16 cellular contexts compared by ENCODE assay signal in genomic region chr12:124856842-124857178, GRCh38. TPM values are rescaled to one million over a fixed set of nuclear protein-coding genes. Genes with fewer than 3 reads are reported as not detected.
DNase-seq lines count a peak whose midpoint lies in the region; ATAC-seq, FAIRE-seq and TF ChIP-seq lines count a peak whose summit lies in the region.
"Had no signal": no experiment of that assay in that cellular context is flagged by ENCODE, and none has a peak within 500 bp of the region (broad histone marks: within the 10 kb centered on the region; RNA-seq: fewer than 3 reads in every experiment).

No MANE protein-coding gene starts in this region.

- 95% methylated on average over 10 of the region's 14 CpGs for WGBS in HepG2 (ENCODE audit: low lambda C conversion rate)

- no peaks in the 10 kb centered on the region for H3K27me3 Mint-ChIP-seq in stimulated activated naive B cell treated with anti-CD40 and anti-IgM and Interleukin-4, amounts not matched to agents 10 μg/mL and 1 μg/mL and 100 μg/mL, for 72 hours
- H3K27me3 Mint-ChIP-seq in nephron progenitor cell (ENCODE audit: low read depth, poor library complexity): peaks cover 10% of the 10 kb centered on the region

- intact Hi-C loops in HepG2 (cut with micrococcal nuclease; ENCODE audit: unreplicated experiment): no loop called here

- no peak overlapping the region for H3K4me3 Mint-ChIP-seq in stimulated activated naive B cell treated with anti-CD40 and anti-IgM and Interleukin-4, amounts not matched to agents 10 μg/mL and 1 μg/mL and 100 μg/mL, for 72 hours
- no peak overlapping the region for H3K4me3 Mint-ChIP-seq in nephron progenitor cell

- H3K9me3 ChIP-seq in DOHH2 (ENCODE audit: control insufficient read depth, insufficient read depth, low read length) (no peaks in the 10 kb centered on the region), HepG2 (ENCODE audit: low read length) (no peaks in the 10 kb centered on the region)
- H3K9me3 ChIP-seq: SK-N-SH had no signal

- TF ChIP-seq RAD21 in HepG2 (CRISPR knock-in tag; IDR thresholded peaks at IDR 0.05): no peak

- peaks cover 27% of the 10 kb centered on the region for H4K20me1 ChIP-seq in DOHH2 (ENCODE audit: control insufficient read depth, insufficient read depth, low read depth, low read length)
- peaks cover 22% of the 10 kb centered on the region for H4K20me1 ChIP-seq in HepG2 (ENCODE audit: insufficient read depth, low read length)

- peak; percentile 9 for TF ChIP-seq CTCF in DOHH2 (IDR thresholded peaks at IDR 0.05; ENCODE audit: low read depth, low read length, poor library complexity, severe bottlenecking)
- TF ChIP-seq CTCF in VCaP (conservative IDR thresholded peaks at IDR 0.05): no peak
- TF ChIP-seq CTCF in HepG2 (CRISPR knock-in tag; IDR thresholded peaks at IDR 0.05): no peak
- TF ChIP-seq CTCF in nephron progenitor cell (IDR thresholded peaks at IDR 0.05): no peak

- H3K27ac ChIP-seq in DOHH2 (ENCODE audit: low read depth, low read length) (no peak overlapping the region), VCaP (peak overlapping the region; percentile 74), HepG2 (ENCODE audit: extremely low read length, insufficient read depth, low read length) (no peak overlapping the region)
- H3K27ac ChIP-seq: C4-2B had no signal

- no peaks in the 10 kb centered on the region for H3K9me2 ChIP-seq in DOHH2 (replicated peaks; ENCODE audit: control insufficient read depth, low read length)
- H3K9me2 ChIP-seq: SK-N-SH had no signal

- H3K36me3 ChIP-seq in DOHH2 (ENCODE audit: control insufficient read depth, low read length): peaks cover 83% of the 10 kb centered on the region
- H3K36me3 ChIP-seq in HepG2 (replicated peaks in 1 of 2; ENCODE audit: control insufficient read depth in 1 of 2, insufficient read depth in 2 of 2, low read length in 2 of 2): peaks cover 9 to 30% of the 10 kb centered on the region in 2 experiments

- POLR2A ChIA-PET in HepG2 (lab: Yijun Ruan, JAX): interaction anchor here (1.5 kb wide), 1 partner anchor 28 kb away, joined by 5 read pairs; no protein-coding TSS in a partner anchor

- peaks cover 53 to 78% of the 10 kb centered on the region in 2 donors for H3K4me1 Mint-ChIP-seq in stimulated activated naive B cell treated with anti-CD40 and anti-IgM and Interleukin-4, amounts not matched to agents 10 μg/mL and 1 μg/mL and 100 μg/mL, for 72 hours
- peaks cover 58% of the 10 kb centered on the region for H3K4me1 Mint-ChIP-seq in nephron progenitor cell

- FAIRE-seq in HepG2 (lab: Jason Lieb, UNC): no peak

- BruUV-seq in HepG2 (replicated peaks; lab: Mats Ljungman, UMichigan): no TSS peak

- H3K4me2 ChIP-seq in DOHH2 (ENCODE audit: low read length) (peak overlapping the region; percentile 51), HepG2 (ENCODE audit: low read depth, low read length) (peak overlapping the region; percentile 30; the same call in 1 of the 2 replicates)
- H3K4me2 ChIP-seq: SK-N-SH had no signal

- H2AFZ ChIP-seq in HepG2 (ENCODE audit: low read length): no peak overlapping the region

- peaks cover 54% of the 10 kb centered on the region for H3K4me1 ChIP-seq in DOHH2 (ENCODE audit: control insufficient read depth, low read length)
- H3K4me1 ChIP-seq in HepG2 (ENCODE audit: insufficient read depth, low read length): peaks cover 88% of the 10 kb centered on the region

- no peaks in the 10 kb centered on the region for H3K27me3 ChIP-seq in DOHH2 (ENCODE audit: control insufficient read depth, low read length)
- no peaks in the 10 kb centered on the region for H3K27me3 ChIP-seq in HepG2 (ENCODE audit: control insufficient read depth in 1 of 2, insufficient read depth in 2 of 2, low read length in 2 of 2)

- H3K27ac Mint-ChIP-seq in stimulated activated naive B cell treated with anti-CD40 and anti-IgM and Interleukin-4, amounts not matched to agents 10 μg/mL and 1 μg/mL and 100 μg/mL, for 72 hours: peak overlapping the region; percentile 31
- no peak overlapping the region for H3K27ac Mint-ChIP-seq in nephron progenitor cell

- H3K9ac ChIP-seq in HepG2 (ENCODE audit: insufficient read depth, low read depth, low read length): no peak overlapping the region
- H3K9ac ChIP-seq: SK-N-SH had no signal

- TF ChIP-seq EP300 in HepG2 (IDR thresholded peaks at IDR 0.05; ENCODE audit: low read depth in 2 of 2, low read length in 2 of 2): no peak
- TF ChIP-seq EP300 in HepG2 (CRISPR knock-in tag; IDR thresholded peaks at IDR 0.05; ENCODE audit: borderline replicate concordance): no peak

- no peak for TF ChIP-seq POLR2A in HepG2 (IDR thresholded peaks at IDR 0.05; ENCODE audit: insufficient read depth in 1 of 2, low read depth in 2 of 2, low read length in 2 of 2)

- CTCF ChIA-PET in HepG2 (lab: Yijun Ruan, JAX; ENCODE audit: low intra/inter-chr PET ratio, low total read pairs): interaction anchor here (0.7 kb wide), 1 partner anchor 42 kb away, joined by 3 read pairs; no protein-coding TSS in a partner anchor

- DNase-seq in HepG2 (ENCODE audit: low spot score) (no peak), nephron progenitor cell (no peak), DMS 273 (lab: John Stamatoyannopoulos, UW; ENCODE audit: unreplicated experiment) (no peak)
- DNase-seq in stimulated activated naive B cell treated with anti-CD40 and anti-IgM and Interleukin-4, amounts not matched to agents 10 μg/mL and 1 μg/mL and 100 μg/mL, for 72 hours: no peak
- DNase-seq: COR-L47, HCEC 1CT, KG1, NCI-H1092 treated with DMSO at 0.1 percent for 48 hours, NCI-H187, NCI-H748 treated with DMSO at 0.1 percent for 48 hours, Right ventricle myocardium superior, SK-N-SH had no signal

- H3F3A ChIP-seq in DOHH2 (ENCODE audit: control insufficient read depth, insufficient read depth): peaks cover 5% of the 10 kb centered on the region; the same call in 1 of the 2 replicates

- no peaks in the 10 kb centered on the region for H3K9me3 Mint-ChIP-seq in stimulated activated naive B cell treated with anti-CD40 and anti-IgM and Interleukin-4, amounts not matched to agents 10 μg/mL and 1 μg/mL and 100 μg/mL, for 72 hours
- H3K9me3 Mint-ChIP-seq in nephron progenitor cell: no peaks in the 10 kb centered on the region

- in situ Hi-C loops in HepG2 (cut with HindIII; ENCODE audit: extremely low pct_ligation_motif_present, low pct_unique_long_range_greater_than_20kb): no loop called here

- H3K4me3 ChIP-seq in DOHH2 (ENCODE audit: low read length) (peak overlapping the region; percentile 28; the same call in 1 of the 2 replicates), HepG2 (replicated peaks in 1 of 3; ENCODE audit: insufficient read depth in 1 of 3, low read depth in 2 of 3, low read length in 3 of 3) (no peak overlapping the region; a peak in 1 of 6 replicates)

- H3K36me3 Mint-ChIP-seq in stimulated activated naive B cell treated with anti-CD40 and anti-IgM and Interleukin-4, amounts not matched to agents 10 μg/mL and 1 μg/mL and 100 μg/mL, for 72 hours: peaks cover 41 to 50% of the 10 kb centered on the region in 2 donors
- H3K36me3 Mint-ChIP-seq in nephron progenitor cell (ENCODE audit: low read depth): no peaks in the 10 kb centered on the region

- H3K79me2 ChIP-seq in DOHH2 (ENCODE audit: control insufficient read depth, low read length): peaks cover 97% of the 10 kb centered on the region
- H3K79me2 ChIP-seq in HepG2 (ENCODE audit: insufficient read depth, low read length): peaks cover 88% of the 10 kb centered on the region

- ATAC-seq in HepG2: no peak
- no peak for ATAC-seq in stimulated activated naive B cell treated with anti-CD40 and anti-IgM and Interleukin-4, amounts not matched to agents 10 μg/mL and 1 μg/mL and 100 μg/mL, for 72 hours (replicated peaks)
- no peak for ATAC-seq in HG02610 (IDR thresholded peaks at IDR 0.05; ENCODE audit: unreplicated experiment)

RNA-seq across cellular contexts. Expression of gene SCARB1, which starts 6.9 kb away (rescaled TPM):
- 33.2 and 63.4 TPM in 2 replicates for total RNA-seq in HepG2 (2016; rRNA removed; fragmentation: Illumina TruSeq; extraction: Trizol)
- total RNA-seq in HepG2 (2016; cell fraction: cytosol; rRNA removed; fragmentation: Illumina TruSeq; extraction: Trizol; ENCODE audit: low read depth): 10.1 and 11.6 TPM in 2 replicates
- 24.7 and 65.3 TPM in 2 replicates for total RNA-seq in HepG2 (2016; cell fraction: insoluble cytoplasmic fraction; rRNA removed; fragmentation: Illumina TruSeq; extraction: Trizol)
- total RNA-seq in HepG2 (2016; cell fraction: membrane; rRNA removed; fragmentation: Illumina TruSeq; extraction: Trizol): 32.7 and 33.2 TPM in 2 replicates
- total RNA-seq in HepG2 (2016; cell fraction: nucleus; rRNA removed; fragmentation: Illumina TruSeq; extraction: Trizol): 82.8 and 99.0 TPM in 2 replicates
- 160 and 189 TPM in 2 replicates for polyA plus RNA-seq in HepG2 (2011; rRNA removed)
- 208 and 213 TPM in 2 replicates for polyA plus RNA-seq in HepG2 (2011; cell fraction: cytosol; rRNA removed)
- 869 and 1,053 TPM in 2 replicates for polyA plus RNA-seq in HepG2 (2011; cell fraction: nucleus; rRNA removed)
- polyA plus RNA-seq in HepG2 (2012): 214 and 253 TPM in 2 replicates
- polyA plus RNA-seq in HepG2 (2016; cell fraction: cytosol; fragmentation: Illumina TruSeq; extraction: Trizol; ENCODE audit: low read depth): 18.1 and 20.1 TPM in 2 replicates
- 42.8 and 60.7 TPM in 2 replicates for polyA plus RNA-seq in HepG2 (2016; cell fraction: insoluble cytoplasmic fraction; fragmentation: Illumina TruSeq; extraction: Trizol; ENCODE audit: low read depth)
- 42.2 and 44.0 TPM in 2 replicates for polyA plus RNA-seq in HepG2 (2016; cell fraction: membrane; fragmentation: Illumina TruSeq; extraction: Trizol; ENCODE audit: low read depth)
- polyA plus RNA-seq in HepG2 (2016; cell fraction: nucleus; fragmentation: Illumina TruSeq; extraction: Trizol; ENCODE audit: insufficient read depth, low read depth): 235 and 236 TPM in 2 replicates
- polyA minus RNA-seq in HepG2 (2011; rRNA and poly(A)+ RNA removed; ENCODE audit: low replicate concordance): 104 and 367 TPM in 2 replicates
- 143 and 183 TPM in 2 replicates for polyA minus RNA-seq in HepG2 (2011; cell fraction: cytosol; rRNA and poly(A)+ RNA removed)
- polyA minus RNA-seq in HepG2 (2011; cell fraction: nucleus; rRNA and poly(A)+ RNA removed): 104 and 119 TPM in 2 replicates

RNA-seq across cellular contexts. Expression of gene UBC, which starts 57.6 kb away (rescaled TPM):
- 805 and 1,167 TPM in 2 replicates for total RNA-seq in HepG2 (2016; rRNA removed; fragmentation: Illumina TruSeq; extraction: Trizol)
- 330 and 384 TPM in 2 replicates for total RNA-seq in HepG2 (2016; cell fraction: cytosol; rRNA removed; fragmentation: Illumina TruSeq; extraction: Trizol; ENCODE audit: low read depth)
- 802 and 1,160 TPM in 2 replicates for total RNA-seq in HepG2 (2016; cell fraction: insoluble cytoplasmic fraction; rRNA removed; fragmentation: Illumina TruSeq; extraction: Trizol)
- total RNA-seq in HepG2 (2016; cell fraction: membrane; rRNA removed; fragmentation: Illumina TruSeq; extraction: Trizol): 388 and 438 TPM in 2 replicates
- total RNA-seq in HepG2 (2016; cell fraction: nucleus; rRNA removed; fragmentation: Illumina TruSeq; extraction: Trizol): 473 and 495 TPM in 2 replicates
- polyA plus RNA-seq in HepG2 (2011; rRNA removed): 1,432 and 1,529 TPM in 2 replicates
- 1,350 and 1,708 TPM in 2 replicates for polyA plus RNA-seq in HepG2 (2011; cell fraction: cytosol; rRNA removed)
- 541 and 721 TPM in 2 replicates for polyA plus RNA-seq in HepG2 (2011; cell fraction: nucleus; rRNA removed)
- 920 and 1,315 TPM in 2 replicates for polyA plus RNA-seq in HepG2 (2012)
- 299 and 343 TPM in 2 replicates for polyA plus RNA-seq in HepG2 (2016; cell fraction: cytosol; fragmentation: Illumina TruSeq; extraction: Trizol; ENCODE audit: low read depth)
- 1,055 and 1,063 TPM in 2 replicates for polyA plus RNA-seq in HepG2 (2016; cell fraction: insoluble cytoplasmic fraction; fragmentation: Illumina TruSeq; extraction: Trizol; ENCODE audit: low read depth)
- polyA plus RNA-seq in HepG2 (2016; cell fraction: membrane; fragmentation: Illumina TruSeq; extraction: Trizol; ENCODE audit: low read depth): 279 and 340 TPM in 2 replicates
- polyA plus RNA-seq in HepG2 (2016; cell fraction: nucleus; fragmentation: Illumina TruSeq; extraction: Trizol; ENCODE audit: insufficient read depth, low read depth): 688 and 691 TPM in 2 replicates
- polyA minus RNA-seq in HepG2 (2011; rRNA and poly(A)+ RNA removed; ENCODE audit: low replicate concordance): 531 and 665 TPM in 2 replicates
- 412 and 617 TPM in 2 replicates for polyA minus RNA-seq in HepG2 (2011; cell fraction: cytosol; rRNA and poly(A)+ RNA removed)
- 99.5 and 162 TPM in 2 replicates for polyA minus RNA-seq in HepG2 (2011; cell fraction: nucleus; rRNA and poly(A)+ RNA removed)
